2 cellular contexts compared by ENCODE assay signal in genomic region chr22:37665487-37665886, GRCh38.
TF ChIP-seq lines count a peak whose summit lies in the region.

No MANE protein-coding gene starts in this region.

TF ChIP-seq in IMR-90, 13 proteins besides CTCF, POLR2A, EP300 and RAD21:
- TF ChIP-seq BHLHE40 (IDR thresholded peaks at IDR 0.05; ENCODE audit: low read depth, low read length) (no peak), MAFK (IDR thresholded peaks at IDR 0.05; ENCODE audit: low read depth, low read length) (no peak), CEBPB (IDR thresholded peaks at IDR 0.05; ENCODE audit: low read depth, low read length) (no peak), FOS (IDR thresholded peaks at IDR 0.05; ENCODE audit: low read depth, low read length) (no peak)

TF ChIP-seq in K562, 482 proteins besides CTCF, POLR2A, EP300 and RAD21:
- no peak for TF ChIP-seq THAP7 (CRISPR knock-in tag; IDR thresholded peaks at IDR 0.05)
- TF ChIP-seq ZNF277 (CRISPR knock-in tag; IDR thresholded peaks at IDR 0.05; ENCODE audit: borderline replicate concordance), result no peak
- TF ChIP-seq POLR2G (IDR thresholded peaks at IDR 0.05; ENCODE audit: low read depth, low read length), result peak; percentile 63
- no peak for TF ChIP-seq ETS2 (tag; IDR thresholded peaks at IDR 0.05; ENCODE audit: borderline replicate concordance, poor library complexity, severe bottlenecking)
- TF ChIP-seq RBFOX2 (IDR thresholded peaks at IDR 0.05; ENCODE audit: low read depth, low read length), result 0 out of 2 replicates have a peak, but pooled peaks have one; percentile 41
- TF ChIP-seq ZBTB2 (IDR thresholded peaks at IDR 0.05), result no peak
- no peak for TF ChIP-seq CTCFL (IDR thresholded peaks at IDR 0.05; ENCODE audit: borderline replicate concordance, insufficient read depth, low read depth, low read length, poor library complexity, severe bottlenecking)
- TF ChIP-seq KAT2B (IDR thresholded peaks at IDR 0.05; ENCODE audit: low read depth, low read length), result no peak
- TF ChIP-seq ARID4B (CRISPR knock-in tag; IDR thresholded peaks at IDR 0.05), result no peak
- no peak for TF ChIP-seq TEAD4 (IDR thresholded peaks at IDR 0.05; ENCODE audit: low read length)
- no peak for TF ChIP-seq TEAD4 (CRISPR knock-in tag; IDR thresholded peaks at IDR 0.05; ENCODE audit: borderline replicate concordance)
- TF ChIP-seq ZNF77 (CRISPR knock-in tag; IDR thresholded peaks at IDR 0.05), result no peak
